Comparison of ENCODE assay signal across 32 cellular contexts in the genomic region with DNA sequence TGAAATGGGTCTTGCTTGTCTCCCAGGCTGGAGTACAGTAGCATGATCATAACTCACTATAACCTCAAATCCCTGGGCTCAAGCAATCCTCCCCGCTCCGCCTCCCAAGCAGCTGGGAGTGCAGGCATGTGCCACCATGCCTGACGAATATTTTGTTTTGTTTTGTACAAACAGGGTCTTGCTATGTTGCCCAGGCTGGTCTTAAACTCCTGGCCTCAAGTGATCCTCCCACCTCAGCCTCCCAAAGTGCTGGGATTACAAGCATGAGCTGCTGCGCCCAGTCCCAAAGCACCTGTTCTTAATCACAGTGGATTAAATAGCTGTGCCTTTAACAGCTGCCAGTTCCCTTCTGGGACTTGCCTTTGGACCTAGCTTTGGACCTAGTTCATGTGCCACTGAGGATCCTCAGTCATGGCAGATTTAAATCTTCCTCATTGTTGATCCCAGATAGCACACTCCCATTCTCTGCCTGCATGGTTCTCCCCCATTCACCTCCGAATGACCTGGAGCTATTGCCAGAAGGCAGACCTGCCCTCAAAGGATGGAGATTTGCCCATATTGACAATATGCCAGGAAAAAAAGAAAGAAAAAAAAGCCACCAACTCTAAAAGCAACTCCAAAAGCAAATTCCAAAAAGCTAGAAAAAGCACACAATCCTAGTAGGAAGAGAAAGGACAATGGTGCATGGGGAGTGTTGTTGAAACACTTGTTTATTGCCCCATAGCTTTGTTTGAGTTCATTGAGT. TPM values are rescaled to one million over a fixed set of nuclear protein-coding genes. Genes with fewer than 3 reads are reported as not detected.
A peak's percentile ranks its signal among the peaks of the same experiment; 100 is the strongest.
DNase-seq lines count a peak whose midpoint lies in the region; ATAC-seq, FAIRE-seq and TF ChIP-seq lines count a peak whose summit lies in the region.
"Had no signal": no experiment of that assay in that cellular context is flagged by ENCODE, and none has a peak within 500 bp of the region (broad histone marks: within the 10 kb centered on the region; RNA-seq: fewer than 3 reads in every experiment).

No MANE protein-coding gene starts in this region.

- H3K9me3 ChIP-seq in WERI-Rb-1 (ENCODE audit: severe bottlenecking) (no peaks in the 10 kb centered on the region), HepG2 (ENCODE audit: low read length) (no peaks in the 10 kb centered on the region)
- H3K9me3 ChIP-seq: prostate gland, tibial artery had no signal

- TF ChIP-seq POLR2A in HepG2 (IDR thresholded peaks at IDR 0.05; ENCODE audit: insufficient read depth in 1 of 2, low read depth in 2 of 2, low read length in 2 of 2) = no peak

- no peaks in the 10 kb centered on the region for H3K27me3 ChIP-seq in WERI-Rb-1 (ENCODE audit: insufficient read depth, low read depth, severe bottlenecking)
- H3K27me3 ChIP-seq in HepG2 (ENCODE audit: control insufficient read depth in 1 of 2, insufficient read depth in 2 of 2, low read length in 2 of 2) = no peaks in the 10 kb centered on the region
- H3K27me3 ChIP-seq: tibial artery had no signal

- no peak for TF ChIP-seq CTCF in WERI-Rb-1 (IDR thresholded peaks at IDR 0.05; ENCODE audit: low read depth, low read length)
- TF ChIP-seq CTCF in HepG2 (CRISPR knock-in tag; IDR thresholded peaks at IDR 0.05) = no peak

- H3K4me3 ChIP-seq in WERI-Rb-1 (ENCODE audit: low read depth, low read length) (no peak overlapping the region), HepG2 (replicated peaks in 1 of 3; ENCODE audit: insufficient read depth in 1 of 3, low read depth in 2 of 3, low read length in 3 of 3) (no peak overlapping the region)
- H3K4me3 ChIP-seq: GM23248, prostate gland, tibial artery had no signal

- ATAC-seq in HepG2 (no peak), HG03280 (IDR thresholded peaks at IDR 0.05; ENCODE audit: unreplicated experiment) (no peak)
- ATAC-seq in stimulated activated effector memory CD8-positive, alpha-beta T cell treated with anti-CD3 and anti-CD28 coated beads, Interleukin-12 subunit alpha, Interleukin-12 subunit beta, amount 100 ng/mL, for 72 hours = no peak
- ATAC-seq: PC-3, Right ventricle myocardium inferior, sciatic nerve had no signal

- POLR2A ChIA-PET in HepG2 (lab: Yijun Ruan, JAX) = no interaction called here

- 96% methylated on average over 5 of the region's 5 CpGs for WGBS in HepG2 (ENCODE audit: low lambda C conversion rate)

- H4K20me1 ChIP-seq in HepG2 (ENCODE audit: insufficient read depth, low read length) = no peaks in the 10 kb centered on the region

- H3K4me1 Mint-ChIP-seq in activated naive CD4-positive, alpha-beta T cell treated with anti-CD3 and anti-CD28 coated beads, Interleukin-2, amount 50 U/mL, for 24 hours = peaks cover 3% of the 10 kb centered on the region
- H3K4me1 Mint-ChIP-seq in activated naive CD4-positive, alpha-beta T cell treated with anti-CD3 and anti-CD28 coated beads for 36 hours (ENCODE audit: low read depth) = peaks cover 10% of the 10 kb centered on the region
- peaks cover 7% of the 10 kb centered on the region for H3K4me1 Mint-ChIP-seq in stimulated activated effector memory CD8-positive, alpha-beta T cell treated with anti-CD3 and anti-CD28 coated beads, Interleukin-12 subunit alpha, Interleukin-12 subunit beta, amount 100 ng/mL, for 72 hours
- H3K4me1 Mint-ChIP-seq: B cell had no signal

- H3K79me2 ChIP-seq in HepG2 (ENCODE audit: insufficient read depth, low read length) = no peaks in the 10 kb centered on the region

- CTCF ChIA-PET in activated naive CD4-positive, alpha-beta T cell treated with anti-CD3 and anti-CD28 coated beads for 36 hours (lab: Charles Lee) = no interaction called here
- CTCF ChIA-PET in HepG2 (lab: Yijun Ruan, JAX; ENCODE audit: low intra/inter-chr PET ratio, low total read pairs) = no interaction called here

- peaks cover 11% of the 10 kb centered on the region for H3K4me1 ChIP-seq in HepG2 (ENCODE audit: insufficient read depth, low read length)
- H3K4me1 ChIP-seq: prostate gland, tibial artery had no signal

- H3K36me3 ChIP-seq in WERI-Rb-1 (peaks cover 45% of the 10 kb centered on the region), HepG2 (replicated peaks in 1 of 2; ENCODE audit: control insufficient read depth in 1 of 2, insufficient read depth in 2 of 2, low read length in 2 of 2) (peaks cover 52 to 82% of the 10 kb centered on the region in 2 experiments)

- peaks cover 35% of the 10 kb centered on the region for H3K36me3 Mint-ChIP-seq in activated naive CD4-positive, alpha-beta T cell treated with anti-CD3 and anti-CD28 coated beads, Interleukin-2, amount 50 U/mL, for 24 hours
- peaks cover 63% of the 10 kb centered on the region for H3K36me3 Mint-ChIP-seq in activated naive CD4-positive, alpha-beta T cell treated with anti-CD3 and anti-CD28 coated beads for 36 hours (ENCODE audit: low read depth)
- peaks cover 96% of the 10 kb centered on the region for H3K36me3 Mint-ChIP-seq in stimulated activated effector memory CD8-positive, alpha-beta T cell treated with anti-CD3 and anti-CD28 coated beads, Interleukin-12 subunit alpha, Interleukin-12 subunit beta, amount 100 ng/mL, for 72 hours

- no peaks in the 10 kb centered on the region for H3K27me3 Mint-ChIP-seq in activated naive CD4-positive, alpha-beta T cell treated with anti-CD3 and anti-CD28 coated beads, Interleukin-2, amount 50 U/mL, for 24 hours
- H3K27me3 Mint-ChIP-seq in activated naive CD4-positive, alpha-beta T cell treated with anti-CD3 and anti-CD28 coated beads for 36 hours (ENCODE audit: low read depth) = no peaks in the 10 kb centered on the region
- H3K27me3 Mint-ChIP-seq: B cell; CD4-positive, alpha-beta memory T cell had no signal

- no TSS peak for BruUV-seq in HepG2 (replicated peaks; lab: Mats Ljungman, UMichigan)

- intact Hi-C loops in activated naive CD4-positive, alpha-beta T cell treated with anti-CD3 and anti-CD28 coated beads for 36 hours (cut with micrococcal nuclease) = no loop called here
- intact Hi-C loops in HepG2 (cut with micrococcal nuclease; ENCODE audit: unreplicated experiment) = no loop called here

- TF ChIP-seq RAD21 in HepG2 (CRISPR knock-in tag; IDR thresholded peaks at IDR 0.05) = no peak

- no peak for DNase-seq in activated naive CD4-positive, alpha-beta T cell treated with anti-CD3 and anti-CD28 coated beads for 36 hours
- DNase-seq in WERI-Rb-1 (peak; percentile 29), HepG2 (ENCODE audit: low spot score) (no peak), EL (no peak)
- no peak for DNase-seq in stimulated activated effector memory CD8-positive, alpha-beta T cell treated with anti-CD3 and anti-CD28 coated beads, Interleukin-12 subunit alpha, Interleukin-12 subunit beta, amount 100 ng/mL, for 72 hours (ENCODE audit: low spot score in 2 of 2)
- DNase-seq: ACHN; activated CD4-positive, CD25-positive, alpha-beta regulatory T cell treated with anti-CD3 and anti-CD28 coated beads, Interleukin-2, amount 50 U/mL, for 72 hours; activated naive CD4-positive, alpha-beta T cell treated with Interleukin-2 at 50 U/mL for 16 hours; activated T-cell treated with anti-CD3 and anti-CD28 coated beads, Interleukin-2, amount 50 U/mL, for 1 hour; CD4-positive, alpha-beta memory T cell; GM23248; hippocampal formation; Karpas-422; mesenchymal stem cell; NCI-H1417 treated with DMSO at 0.1 percent for 48 hours; NCI-H2029 treated with DMSO at 0.1 percent for 48 hours; NCI-H524 treated with DMSO at 0.1 percent for 48 hours; PC-3; stimulated activated CD4-positive, alpha-beta T cell treated with anti-CD3 and anti-CD28 coated beads, Interleukin-12 subunit alpha, Interleukin-12 subunit beta, amount 100 ng/mL, for 4 hours; stimulated activated CD4-positive, alpha-beta T cell treated with anti-CD3 and anti-CD28 coated beads, Interleukin-2, amount 100 ng/mL, for 48 hours; T-helper 2 cell; tibial artery had no signal

- peak overlapping the region; percentile 63 for H3K27ac Mint-ChIP-seq in activated naive CD4-positive, alpha-beta T cell treated with anti-CD3 and anti-CD28 coated beads, Interleukin-2, amount 50 U/mL, for 24 hours
- no peak overlapping the region for H3K27ac Mint-ChIP-seq in activated naive CD4-positive, alpha-beta T cell treated with anti-CD3 and anti-CD28 coated beads for 36 hours
- H3K27ac Mint-ChIP-seq in stimulated activated effector memory CD8-positive, alpha-beta T cell treated with anti-CD3 and anti-CD28 coated beads, Interleukin-12 subunit alpha, Interleukin-12 subunit beta, amount 100 ng/mL, for 72 hours = peak overlapping the region; percentile 24
- H3K27ac Mint-ChIP-seq: B cell had no signal

- no peak overlapping the region for H3K4me3 Mint-ChIP-seq in activated naive CD4-positive, alpha-beta T cell treated with anti-CD3 and anti-CD28 coated beads, Interleukin-2, amount 50 U/mL, for 24 hours
- no peak overlapping the region for H3K4me3 Mint-ChIP-seq in activated naive CD4-positive, alpha-beta T cell treated with anti-CD3 and anti-CD28 coated beads for 36 hours
- H3K4me3 Mint-ChIP-seq in stimulated activated effector memory CD8-positive, alpha-beta T cell treated with anti-CD3 and anti-CD28 coated beads, Interleukin-12 subunit alpha, Interleukin-12 subunit beta, amount 100 ng/mL, for 72 hours = no peak overlapping the region
- H3K4me3 Mint-ChIP-seq: B cell; CD4-positive, alpha-beta memory T cell had no signal

- TF ChIP-seq EP300 in HepG2 (IDR thresholded peaks at IDR 0.05; ENCODE audit: low read depth in 2 of 2, low read length in 2 of 2) = no peak
- TF ChIP-seq EP300 in HepG2 (CRISPR knock-in tag; IDR thresholded peaks at IDR 0.05; ENCODE audit: borderline replicate concordance) = no peak

- in situ Hi-C loops in HepG2 (cut with HindIII; ENCODE audit: extremely low pct_ligation_motif_present, low pct_unique_long_range_greater_than_20kb) = no loop called here

- no peaks in the 10 kb centered on the region for H3K9me3 Mint-ChIP-seq in activated naive CD4-positive, alpha-beta T cell treated with anti-CD3 and anti-CD28 coated beads, Interleukin-2, amount 50 U/mL, for 24 hours
- H3K9me3 Mint-ChIP-seq in activated naive CD4-positive, alpha-beta T cell treated with anti-CD3 and anti-CD28 coated beads for 36 hours = no peaks in the 10 kb centered on the region
- H3K9me3 Mint-ChIP-seq in stimulated activated effector memory CD8-positive, alpha-beta T cell treated with anti-CD3 and anti-CD28 coated beads, Interleukin-12 subunit alpha, Interleukin-12 subunit beta, amount 100 ng/mL, for 72 hours = no peaks in the 10 kb centered on the region
- H3K9me3 Mint-ChIP-seq: CD4-positive, alpha-beta memory T cell had no signal

- H3K27ac ChIP-seq in WERI-Rb-1 (peak overlapping the region; percentile 30), HepG2 (ENCODE audit: extremely low read length, insufficient read depth, low read length) (no peak overlapping the region)
- H3K27ac ChIP-seq: epithelial cell of prostate, GM23248, HL-60, prostate gland, tibial artery had no signal

- H2AFZ ChIP-seq in HepG2 (ENCODE audit: low read length) = no peak overlapping the region
- H2AFZ ChIP-seq: GM23248 had no signal

- no peak overlapping the region for H3K4me2 ChIP-seq in HepG2 (ENCODE audit: low read depth, low read length)

- no peak for FAIRE-seq in HepG2 (lab: Jason Lieb, UNC)
- FAIRE-seq: bronchial epithelial cell, GM18507 had no signal

- no peak overlapping the region for H3K9ac ChIP-seq in HepG2 (ENCODE audit: insufficient read depth, low read depth, low read length)
- H3K9ac ChIP-seq: GM23248 had no signal

RNA-seq across cellular contexts. Expression of gene POFUT1, which starts 10.6 kb away (rescaled TPM):
- 10 to 100 TPM; 37.1 to 38.9 TPM for total RNA-seq in activated naive CD4-positive, alpha-beta T cell treated with anti-CD3 and anti-CD28 coated beads for 36 hours
- total RNA-seq in HepG2 (2016; rRNA removed; fragmentation: Illumina TruSeq; extraction: Trizol) = 30.2 and 58.3 TPM in 2 replicates
- 4.8 and 5.3 TPM in 2 replicates for total RNA-seq in HepG2 (2016; cell fraction: cytosol; rRNA removed; fragmentation: Illumina TruSeq; extraction: Trizol; ENCODE audit: low read depth)
- total RNA-seq in HepG2 (2016; cell fraction: insoluble cytoplasmic fraction; rRNA removed; fragmentation: Illumina TruSeq; extraction: Trizol) = 27.5 and 55.8 TPM in 2 replicates
- 17.7 and 18.8 TPM in 2 replicates for total RNA-seq in HepG2 (2016; cell fraction: membrane; rRNA removed; fragmentation: Illumina TruSeq; extraction: Trizol)
- 47.8 and 56.4 TPM in 2 replicates for total RNA-seq in HepG2 (2016; cell fraction: nucleus; rRNA removed; fragmentation: Illumina TruSeq; extraction: Trizol)
- 35.5 and 41.6 TPM in 2 replicates for polyA plus RNA-seq in HepG2 (2011; rRNA removed)
- polyA plus RNA-seq in HepG2 (2011; cell fraction: cytosol; rRNA removed) = 39.5 and 45.0 TPM in 2 replicates
- 25.7 and 30.2 TPM in 2 replicates for polyA plus RNA-seq in HepG2 (2011; cell fraction: nucleus; rRNA removed)
- 37.6 and 40.5 TPM in 2 replicates for polyA plus RNA-seq in HepG2 (2012)
- 3.9 and 4.5 TPM in 2 replicates for polyA plus RNA-seq in HepG2 (2016; cell fraction: cytosol; fragmentation: Illumina TruSeq; extraction: Trizol; ENCODE audit: low read depth)
- polyA plus RNA-seq in HepG2 (2016; cell fraction: insoluble cytoplasmic fraction; fragmentation: Illumina TruSeq; extraction: Trizol; ENCODE audit: low read depth) = 22.5 and 25.1 TPM in 2 replicates
- 8.5 and 10.3 TPM in 2 replicates for polyA plus RNA-seq in HepG2 (2016; cell fraction: membrane; fragmentation: Illumina TruSeq; extraction: Trizol; ENCODE audit: low read depth)
- 55.8 and 62.0 TPM in 2 replicates for polyA plus RNA-seq in HepG2 (2016; cell fraction: nucleus; fragmentation: Illumina TruSeq; extraction: Trizol; ENCODE audit: insufficient read depth, low read depth)
- 44.0 and 61.9 TPM in 2 replicates for polyA minus RNA-seq in HepG2 (2011; rRNA and poly(A)+ RNA removed; ENCODE audit: low replicate concordance)
- polyA minus RNA-seq in HepG2 (2011; cell fraction: cytosol; rRNA and poly(A)+ RNA removed) = 31.7 and 41.7 TPM in 2 replicates
- polyA minus RNA-seq in HepG2 (2011; cell fraction: nucleus; rRNA and poly(A)+ RNA removed) = 33.5 and 39.0 TPM in 2 replicates

RNA-seq across cellular contexts. Expression of gene PLAGL2, which starts 10.8 kb away (rescaled TPM):
- total RNA-seq in activated naive CD4-positive, alpha-beta T cell treated with anti-CD3 and anti-CD28 coated beads for 36 hours = 10 to 100 TPM; 63.3 to 64.9 TPM
- 15.3 and 26.5 TPM in 2 replicates for total RNA-seq in HepG2 (2016; rRNA removed; fragmentation: Illumina TruSeq; extraction: Trizol)
- 4.9 and 5.7 TPM in 2 replicates for total RNA-seq in HepG2 (2016; cell fraction: cytosol; rRNA removed; fragmentation: Illumina TruSeq; extraction: Trizol; ENCODE audit: low read depth)
- 13.7 and 22.8 TPM in 2 replicates for total RNA-seq in HepG2 (2016; cell fraction: insoluble cytoplasmic fraction; rRNA removed; fragmentation: Illumina TruSeq; extraction: Trizol)
- 25.1 and 26.3 TPM in 2 replicates for total RNA-seq in HepG2 (2016; cell fraction: membrane; rRNA removed; fragmentation: Illumina TruSeq; extraction: Trizol)
- total RNA-seq in HepG2 (2016; cell fraction: nucleus; rRNA removed; fragmentation: Illumina TruSeq; extraction: Trizol) = 16.1 and 18.8 TPM in 2 replicates
- 14.9 and 15.2 TPM in 2 replicates for polyA plus RNA-seq in HepG2 (2011; rRNA removed)
- 12.9 and 15.9 TPM in 2 replicates for polyA plus RNA-seq in HepG2 (2011; cell fraction: cytosol; rRNA removed)
- polyA plus RNA-seq in HepG2 (2011; cell fraction: nucleus; rRNA removed) = 15.6 and 19.1 TPM in 2 replicates
- polyA plus RNA-seq in HepG2 (2012) = 25.4 and 26.2 TPM in 2 replicates
- polyA plus RNA-seq in HepG2 (2016; cell fraction: cytosol; fragmentation: Illumina TruSeq; extraction: Trizol; ENCODE audit: low read depth) = 4.5 and 4.7 TPM in 2 replicates
- 43.2 and 55.3 TPM in 2 replicates for polyA plus RNA-seq in HepG2 (2016; cell fraction: insoluble cytoplasmic fraction; fragmentation: Illumina TruSeq; extraction: Trizol; ENCODE audit: low read depth)
- polyA plus RNA-seq in HepG2 (2016; cell fraction: membrane; fragmentation: Illumina TruSeq; extraction: Trizol; ENCODE audit: low read depth) = 27.0 and 27.7 TPM in 2 replicates
- 36.1 and 36.3 TPM in 2 replicates for polyA plus RNA-seq in HepG2 (2016; cell fraction: nucleus; fragmentation: Illumina TruSeq; extraction: Trizol; ENCODE audit: insufficient read depth, low read depth)
- 18.8 and 36.8 TPM in 2 replicates for polyA minus RNA-seq in HepG2 (2011; rRNA and poly(A)+ RNA removed; ENCODE audit: low replicate concordance)
- 17.8 and 22.1 TPM in 2 replicates for polyA minus RNA-seq in HepG2 (2011; cell fraction: cytosol; rRNA and poly(A)+ RNA removed)
- 19.2 and 20.9 TPM in 2 replicates for polyA minus RNA-seq in HepG2 (2011; cell fraction: nucleus; rRNA and poly(A)+ RNA removed)

RNA-seq across cellular contexts. Expression of gene KIF3B, which starts 59.1 kb away (rescaled TPM):
- total RNA-seq in activated naive CD4-positive, alpha-beta T cell treated with anti-CD3 and anti-CD28 coated beads for 36 hours = 10 to 100 TPM; 27.4 to 27.6 TPM
- 28.8 and 36.4 TPM in 2 replicates for total RNA-seq in HepG2 (2016; rRNA removed; fragmentation: Illumina TruSeq; extraction: Trizol)
- 3.9 and 4.3 TPM in 2 replicates for total RNA-seq in HepG2 (2016; cell fraction: cytosol; rRNA removed; fragmentation: Illumina TruSeq; extraction: Trizol; ENCODE audit: low read depth)
- 28.4 and 33.3 TPM in 2 replicates for total RNA-seq in HepG2 (2016; cell fraction: insoluble cytoplasmic fraction; rRNA removed; fragmentation: Illumina TruSeq; extraction: Trizol)
- 16.8 and 18.5 TPM in 2 replicates for total RNA-seq in HepG2 (2016; cell fraction: membrane; rRNA removed; fragmentation: Illumina TruSeq; extraction: Trizol)
- total RNA-seq in HepG2 (2016; cell fraction: nucleus; rRNA removed; fragmentation: Illumina TruSeq; extraction: Trizol) = 18.0 and 21.3 TPM in 2 replicates
- 20.2 and 23.6 TPM in 2 replicates for polyA plus RNA-seq in HepG2 (2011; rRNA removed)
- polyA plus RNA-seq in HepG2 (2011; cell fraction: cytosol; rRNA removed) = 18.0 and 24.2 TPM in 2 replicates
- 7.7 and 10.1 TPM in 2 replicates for polyA plus RNA-seq in HepG2 (2011; cell fraction: nucleus; rRNA removed)
- polyA plus RNA-seq in HepG2 (2012) = 17.4 and 18.3 TPM in 2 replicates
- polyA plus RNA-seq in HepG2 (2016; cell fraction: cytosol; fragmentation: Illumina TruSeq; extraction: Trizol; ENCODE audit: low read depth) = 1.1 and 1.5 TPM in 2 replicates
- 28.7 and 29.5 TPM in 2 replicates for polyA plus RNA-seq in HepG2 (2016; cell fraction: insoluble cytoplasmic fraction; fragmentation: Illumina TruSeq; extraction: Trizol; ENCODE audit: low read depth)
- polyA plus RNA-seq in HepG2 (2016; cell fraction: membrane; fragmentation: Illumina TruSeq; extraction: Trizol; ENCODE audit: low read depth) = 7.8 and 8.4 TPM in 2 replicates
- 21.9 and 25.1 TPM in 2 replicates for polyA plus RNA-seq in HepG2 (2016; cell fraction: nucleus; fragmentation: Illumina TruSeq; extraction: Trizol; ENCODE audit: insufficient read depth, low read depth)
- polyA minus RNA-seq in HepG2 (2011; rRNA and poly(A)+ RNA removed; ENCODE audit: low replicate concordance) = 27.4 and 31.9 TPM in 2 replicates
- 17.6 and 21.7 TPM in 2 replicates for polyA minus RNA-seq in HepG2 (2011; cell fraction: cytosol; rRNA and poly(A)+ RNA removed)
- 11.7 and 17.7 TPM in 2 replicates for polyA minus RNA-seq in HepG2 (2011; cell fraction: nucleus; rRNA and poly(A)+ RNA removed)
